20 cellular contexts compared by ENCODE assay signal in the genomic region with DNA sequence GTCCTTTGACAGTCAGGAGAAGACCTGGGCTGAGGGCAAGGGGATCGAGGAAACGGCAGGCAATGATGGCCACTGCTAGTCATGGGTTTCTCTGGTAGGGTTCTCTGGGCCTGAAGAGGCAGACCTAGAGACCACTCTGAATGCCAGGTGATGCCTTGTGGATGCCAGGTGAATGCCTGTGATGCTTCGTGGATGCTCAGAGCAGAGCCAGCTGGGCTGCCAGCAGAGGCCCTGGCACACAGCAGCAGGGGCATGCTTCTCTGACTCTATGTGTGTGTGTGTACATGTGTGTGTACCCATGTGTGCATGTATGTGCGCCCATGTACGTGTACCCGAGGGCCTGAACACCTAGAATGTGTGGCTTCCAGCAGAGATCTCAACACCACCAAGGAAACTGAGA.
DNase-seq lines count a peak whose midpoint lies in the region; ATAC-seq and TF ChIP-seq lines count a peak whose summit lies in the region.
"Had no signal": no experiment of that assay in that cellular context is flagged by ENCODE, and none has a peak within 500 bp of the region (broad histone marks: within the 10 kb centered on the region; RNA-seq: fewer than 3 reads in every experiment).

No MANE protein-coding gene starts in this region.

- intact Hi-C loops in breast epithelium (cut with DNase I; ENCODE audit: low total_unique reads) (no loop called here), MCF 10A (cut with micrococcal nuclease) (no loop called here), esophagus squamous epithelium (cut with DNase I) (no loop called here)

- H3K4me1 Mint-ChIP-seq in MCF 10A (ENCODE audit: insufficient read depth, unreplicated experiment) (peaks cover 19% of the 10 kb centered on the region), neural progenitor cell (peaks cover 9% of the 10 kb centered on the region)

- H3K27ac ChIP-seq in breast epithelium (peak overlapping the region; percentile 12 to 65), esophagus squamous epithelium (peak overlapping the region in 3 of 4 donors; percentile 13 to 43 (median 40)), neural progenitor cell (no peak overlapping the region), stomach smooth muscle (ENCODE audit: low read length) (peak overlapping the region; percentile 66)
- H3K27ac ChIP-seq: 22Rv1, C4-2B, PC-9 had no signal

- no TSS peak for BruUV-seq in MCF 10A (replicated peaks; lab: Mats Ljungman, UMichigan)

- H3K36me3 ChIP-seq in breast epithelium (no peaks in the 10 kb centered on the region), esophagus squamous epithelium (peaks cover 9 to 80% (median 11%) of the 10 kb centered on the region in 3 donors), neural progenitor cell (no peaks in the 10 kb centered on the region), stomach smooth muscle (ENCODE audit: control insufficient read depth in 2 of 2, insufficient read depth in 2 of 2, low read length in 2 of 2) (peaks cover 68 to 74% of the 10 kb centered on the region in 2 donors)

- H3K9me3 ChIP-seq in breast epithelium, result no peaks in the 10 kb centered on the region
- H3K9me3 ChIP-seq in esophagus squamous epithelium, result no peaks in the 10 kb centered on the region
- no peaks in the 10 kb centered on the region for H3K9me3 ChIP-seq in neural progenitor cell (ENCODE audit: low read depth)
- no peaks in the 10 kb centered on the region for H3K9me3 ChIP-seq in stomach smooth muscle (ENCODE audit: control insufficient read depth in 2 of 2, low read length in 2 of 2)
- H3K9me3 ChIP-seq: MG63 had no signal

- H3K4me3 ChIP-seq in breast epithelium, result no peak overlapping the region
- no peak overlapping the region for H3K4me3 ChIP-seq in esophagus squamous epithelium
- H3K4me3 ChIP-seq in neural progenitor cell, result no peak overlapping the region
- H3K4me3 ChIP-seq in stomach smooth muscle (ENCODE audit: low read length in 2 of 2), result no peak overlapping the region
- H3K4me3 ChIP-seq: MG63, PC-9 had no signal

- no peak for TF ChIP-seq CTCF in breast epithelium (IDR thresholded peaks at IDR 0.05)
- no peak for TF ChIP-seq CTCF in MCF 10A (IDR thresholded peaks at IDR 0.05; ENCODE audit: unreplicated experiment)
- TF ChIP-seq CTCF in esophagus squamous epithelium (IDR thresholded peaks at IDR 0.05), result no peak
- TF ChIP-seq CTCF in neural progenitor cell (IDR thresholded peaks at IDR 0.05), result no peak

- DNase-seq in breast epithelium (ENCODE audit: low spot score in 2 of 2) (no peak), MCF 10A (ENCODE audit: unreplicated experiment) (no peak), esophagus squamous epithelium (lab: John Stamatoyannopoulos, UW) (no peak), neural progenitor cell (ENCODE audit: low spot score) (no peak), hepatic stellate cell (ENCODE audit: low spot score) (no peak)
- DNase-seq: AML-193, DMS79 treated with DMSO at 0.1 percent for 48 hours, IMR-90, MG63, NCI-H1048, NCI-H1436, NCI-H2029 treated with DMSO at 0.1 percent for 48 hours, NCI-H2171, NCI-H526, PC-9 had no signal

- peaks cover 9 to 11% of the 10 kb centered on the region in 2 donors for H3K4me1 ChIP-seq in breast epithelium
- H3K4me1 ChIP-seq in esophagus squamous epithelium, result peaks cover 12 to 77% (median 21%) of the 10 kb centered on the region in 3 donors
- no peaks in the 10 kb centered on the region for H3K4me1 ChIP-seq in neural progenitor cell
- H3K4me1 ChIP-seq in stomach smooth muscle (ENCODE audit: control insufficient read depth, insufficient read depth, low read length), result peaks cover 68% of the 10 kb centered on the region

- H3K27me3 ChIP-seq in breast epithelium, result no peaks in the 10 kb centered on the region
- H3K27me3 ChIP-seq in esophagus squamous epithelium, result no peaks in the 10 kb centered on the region
- H3K27me3 ChIP-seq in neural progenitor cell, result peaks cover 100% of the 10 kb centered on the region
- H3K27me3 ChIP-seq in stomach smooth muscle (ENCODE audit: control insufficient read depth in 1 of 2, insufficient read depth in 2 of 2, low read length in 2 of 2), result no peaks in the 10 kb centered on the region
- H3K27me3 ChIP-seq: MG63 had no signal

- H4K20me1 ChIP-seq in neural progenitor cell (ENCODE audit: low read depth), result peaks cover 8% of the 10 kb centered on the region

- 83 to 93% methylated on average over 1 to 2 of the region's 6 CpGs for WGBS in esophagus squamous epithelium, 2 donors

- H3K36me3 Mint-ChIP-seq in MCF 10A (ENCODE audit: insufficient read depth, unreplicated experiment) (no peaks in the 10 kb centered on the region), neural progenitor cell (peaks cover 9% of the 10 kb centered on the region)

- no peak for TF ChIP-seq POLR2A in breast epithelium (IDR thresholded peaks at IDR 0.05)
- no peak for TF ChIP-seq POLR2A in esophagus squamous epithelium (IDR thresholded peaks at IDR 0.05)

- H3K4me3 Mint-ChIP-seq in MCF 10A (ENCODE audit: unreplicated experiment), result no peak overlapping the region
- H3K4me3 Mint-ChIP-seq in neural progenitor cell, result no peak overlapping the region

- H3K9me3 Mint-ChIP-seq in MCF 10A (ENCODE audit: unreplicated experiment) (no peaks in the 10 kb centered on the region), neural progenitor cell (no peaks in the 10 kb centered on the region)

- H3K27ac Mint-ChIP-seq in MCF 10A (ENCODE audit: low read depth, unreplicated experiment) (no peak overlapping the region), neural progenitor cell (peak overlapping the region; percentile 31)

- CTCF ChIA-PET in MCF 10A (lab: Yijun Ruan, JAX), result interaction anchor here (0.7 to 1.2 kb wide), 2 partner anchors 40 to 64 kb away, joined by 3 read pairs; no protein-coding TSS in a partner anchor

- H3K9ac ChIP-seq in neural progenitor cell (no peak overlapping the region), stomach smooth muscle (ENCODE audit: low read length in 2 of 2) (no peak overlapping the region)

- no peaks in the 10 kb centered on the region for H3K79me2 ChIP-seq in neural progenitor cell (ENCODE audit: low read depth)

- no peak overlapping the region for H2AFZ ChIP-seq in neural progenitor cell (replicated peaks)
- H2AFZ ChIP-seq: PC-9 had no signal

- no peak overlapping the region for H3K4me2 ChIP-seq in neural progenitor cell
- H3K4me2 ChIP-seq: PC-9 had no signal

- ATAC-seq in GM19328 (IDR thresholded peaks at IDR 0.05; ENCODE audit: unreplicated experiment), result no peak
- no peak for ATAC-seq in HG02840 (IDR thresholded peaks at IDR 0.05; ENCODE audit: low FRiP score, unreplicated experiment)

- H3F3A ChIP-seq in neural progenitor cell (ENCODE audit: low read depth), result peaks cover 8% of the 10 kb centered on the region

- POLR2A ChIA-PET in MCF 10A (lab: Yijun Ruan, JAX), result no interaction called here

- no peaks in the 10 kb centered on the region for H3K27me3 Mint-ChIP-seq in MCF 10A (ENCODE audit: insufficient read depth, unreplicated experiment)
- peaks cover 5% of the 10 kb centered on the region for H3K27me3 Mint-ChIP-seq in neural progenitor cell (ENCODE audit: insufficient read depth, low read depth)
